8 cellular contexts compared by ENCODE assay signal in the genomic region with DNA sequence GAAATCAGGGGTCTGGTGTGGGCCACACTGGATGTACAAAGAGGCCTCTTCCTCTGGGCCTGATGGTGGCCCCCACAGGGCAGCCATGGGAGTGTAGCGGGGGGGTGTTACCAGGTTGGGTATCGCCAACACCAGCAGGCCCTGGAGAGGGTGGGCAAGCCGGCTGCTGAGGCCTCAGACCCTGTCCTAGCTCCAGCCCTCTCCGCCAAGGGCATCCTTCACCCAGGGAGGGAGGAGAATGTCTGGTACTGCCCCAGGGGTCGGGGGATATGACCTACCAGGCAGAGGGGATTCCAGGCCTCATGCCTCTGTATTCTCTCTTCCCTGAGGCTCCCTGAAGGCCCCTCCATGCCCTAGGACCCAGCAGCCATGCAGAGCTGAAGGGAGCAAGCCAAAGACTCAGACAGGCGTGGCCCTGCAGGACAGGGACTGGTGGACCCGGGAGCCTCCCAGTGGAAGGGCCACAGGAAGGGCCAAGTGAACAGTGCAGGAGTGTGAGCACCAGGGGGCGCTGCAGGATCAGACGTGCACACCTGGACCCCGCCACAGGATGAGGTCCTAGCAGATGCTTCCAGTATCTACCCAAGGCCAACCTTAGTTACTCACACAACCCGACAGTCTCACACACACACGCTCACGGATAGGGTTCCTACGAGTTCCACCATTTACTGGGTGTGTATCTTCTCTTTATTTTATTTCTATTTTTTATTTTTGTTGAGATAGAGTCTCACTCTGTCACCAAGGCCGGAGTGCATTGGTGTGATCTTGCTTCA. TPM values are rescaled to one million over a fixed set of nuclear protein-coding genes. Genes with fewer than 3 reads are reported as not detected.
A peak's percentile ranks its signal among the peaks of the same experiment; 100 is the strongest.
DNase-seq lines count a peak whose midpoint lies in the region; ATAC-seq and TF ChIP-seq lines count a peak whose summit lies in the region.

No MANE protein-coding gene starts in this region.

- H3K36me3 ChIP-seq in lung (ENCODE audit: control insufficient read depth in 2 of 2, insufficient read depth in 2 of 2, low read length in 2 of 2) = no peaks in the 10 kb centered on the region

- peaks cover 0 to 5% of the 10 kb centered on the region in 2 donors for H3K4me1 ChIP-seq in lung (ENCODE audit: control insufficient read depth in 2 of 2, insufficient read depth in 2 of 2, low read length in 2 of 2)

- 28 to 31% methylated on average over 15 of the region's 15 CpGs for WGBS in lung, 2 donors

- H3K27me3 ChIP-seq in lung (ENCODE audit: control insufficient read depth, insufficient read depth) = no peaks in the 10 kb centered on the region

- H3K4me3 ChIP-seq in lung = no peak overlapping the region

- DNase-seq in NCI-H1436 (lab: John Stamatoyannopoulos, UW) (peak; percentile 74), NCI-H1436 treated with DMSO at 0.1 percent for 48 hours (lab: John Stamatoyannopoulos, UW) (no peak), NCI-H82 (lab: John Stamatoyannopoulos, UW) (peak; percentile 92), dermis microvascular lymphatic vessel endothelial cell (ENCODE audit: low read depth in 2 of 2) (peak; percentile 70 to 82), lung (ENCODE audit: low spot score) (peak; percentile 88)
- peak; percentile 89 to 92 for DNase-seq in activated CD4-positive, alpha-beta T cell treated with anti-CD3 and anti-CD28 coated beads, Interleukin-2, amount 50 U/mL, for 4 hours
- peak; percentile 88 for DNase-seq in stimulated activated CD8-positive, alpha-beta memory T cell treated with anti-CD3 and anti-CD28 coated beads, Interleukin-12 subunit alpha, Interleukin-12 subunit beta, amount 100 ng/mL, for 1 hour (ENCODE audit: low read depth)

- TF ChIP-seq CTCF in lung (IDR thresholded peaks at IDR 0.05; ENCODE audit: control extremely low read depth, extremely low read depth) = peak; percentile 98

- no peak overlapping the region for H3K27ac ChIP-seq in lung (ENCODE audit: low read depth in 1 of 2, low read length in 1 of 2)

- H3K9me3 ChIP-seq in lung (ENCODE audit: control insufficient read depth in 2 of 2, insufficient read depth in 1 of 2, low read length in 1 of 2) = no peaks in the 10 kb centered on the region

- ATAC-seq in HG03432 (IDR thresholded peaks at IDR 0.05; ENCODE audit: unreplicated experiment) (peak; percentile 87), lung (ENCODE audit: insufficient read depth, low FRiP score) (peak; percentile 80)

RNA-seq across cellular contexts. Expression of a gene that starts 10.9 kb away (rescaled TPM):
- total RNA-seq in dermis microvascular lymphatic vessel endothelial cell = 1.0 and 1.6 TPM in 2 replicates
- total RNA-seq in lung = 10 to 100 TPM; 10.5 to 29.8 TPM
- 10 to 100 TPM in 1 of 2 donors, 1 to 10 TPM in 1; 8.0 to 16.7 TPM for polyA plus RNA-seq in lung

RNA-seq across cellular contexts. Expression of a gene that starts 16.5 kb away (rescaled TPM):
- total RNA-seq in dermis microvascular lymphatic vessel endothelial cell (not detected in 2 replicates), lung (1 to 10 TPM in 1 of 2 donors, under 1 TPM in 1; 0.57 to 2.6 TPM)
- under 1 TPM; 0.85 to 0.96 TPM for polyA plus RNA-seq in lung

RNA-seq across cellular contexts. Expression of a gene that starts 42.2 kb away (rescaled TPM):
- total RNA-seq in dermis microvascular lymphatic vessel endothelial cell = 13.1 and 16.2 TPM in 2 replicates
- total RNA-seq in lung = 10 to 100 TPM; 24.6 to 51.0 TPM
- 10 to 100 TPM; 26.0 to 26.3 TPM for polyA plus RNA-seq in lung

RNA-seq across cellular contexts. Expression of a gene that starts 43.3 kb away (rescaled TPM):
- total RNA-seq in dermis microvascular lymphatic vessel endothelial cell (135 and 156 TPM in 2 replicates), lung (10 to 100 TPM; 48.8 to 79.7 TPM)
- polyA plus RNA-seq in lung = 100 to 1,000 TPM; 238 to 257 TPM

RNA-seq across cellular contexts. Expression of a gene that starts 51.4 kb away (rescaled TPM):
- total RNA-seq in dermis microvascular lymphatic vessel endothelial cell (44.8 and 51.1 TPM in 2 replicates), lung (10 to 100 TPM; 47.6 to 59.4 TPM)
- polyA plus RNA-seq in lung = 10 to 100 TPM; 23.3 to 29.6 TPM
